Comparison of ENCODE assay signal across 5 cellular contexts in genomic region chr6:136125585-136125984, GRCh38.
"Had no signal": no experiment of that assay in that cellular context is flagged by ENCODE, and none has a peak within 500 bp of the region (broad histone marks: within the 10 kb centered on the region; RNA-seq: fewer than 3 reads in every experiment).

No MANE protein-coding gene starts in this region.

- DNase-seq: IMR-90, KBM-7 had no signal

- ATAC-seq: HepG2, K562 had no signal

- H3K4me3 ChIP-seq: K562 had no signal

- H3K27ac ChIP-seq: HL-60 had no signal
